1 cellular context compared by ENCODE assay signal in genomic region chr1:246583448-246584185, GRCh38.
TF ChIP-seq lines count a peak whose summit lies in the region.

No MANE protein-coding gene starts in this region.

TF ChIP-seq in HepG2, 621 proteins besides CTCF, POLR2A, EP300 and RAD21 (continued from another document and continues in another):
- TF ChIP-seq, protein P1, sequence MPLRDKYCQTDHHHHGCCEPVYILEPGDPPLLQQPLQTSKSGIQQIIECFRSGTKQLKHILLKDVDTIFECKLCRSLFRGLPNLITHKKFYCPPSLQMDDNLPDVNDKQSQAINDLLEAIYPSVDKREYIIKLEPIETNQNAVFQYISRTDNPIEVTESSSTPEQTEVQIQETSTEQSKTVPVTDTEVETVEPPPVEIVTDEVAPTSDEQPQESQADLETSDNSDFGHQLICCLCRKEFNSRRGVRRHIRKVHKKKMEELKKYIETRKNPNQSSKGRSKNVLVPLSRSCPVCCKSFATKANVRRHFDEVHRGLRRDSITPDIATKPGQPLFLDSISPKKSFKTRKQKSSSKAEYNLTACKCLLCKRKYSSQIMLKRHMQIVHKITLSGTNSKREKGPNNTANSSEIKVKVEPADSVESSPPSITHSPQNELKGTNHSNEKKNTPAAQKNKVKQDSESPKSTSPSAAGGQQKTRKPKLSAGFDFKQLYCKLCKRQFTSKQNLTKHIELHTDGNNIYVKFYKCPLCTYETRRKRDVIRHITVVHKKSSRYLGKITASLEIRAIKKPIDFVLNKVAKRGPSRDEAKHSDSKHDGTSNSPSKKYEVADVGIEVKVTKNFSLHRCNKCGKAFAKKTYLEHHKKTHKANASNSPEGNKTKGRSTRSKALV (CRISPR knock-in tag; IDR thresholded peaks at IDR 0.05): peak; percentile 72; the same call in 1 of the 2 replicates
- TF ChIP-seq KDM1A (CRISPR knock-in tag; IDR thresholded peaks at IDR 0.05): 0 out of 2 replicates have a peak, but pooled peaks have one; percentile 48
- peak; percentile 74; the same call in 1 of the 2 replicates for TF ChIP-seq ZNF766 (CRISPR knock-in tag; IDR thresholded peaks at IDR 0.05; ENCODE audit: borderline replicate concordance)
- peak; percentile 55; the same call in 1 of the 2 replicates for TF ChIP-seq MEIS1 (CRISPR knock-in tag; IDR thresholded peaks at IDR 0.05; ENCODE audit: borderline replicate concordance)
- TF ChIP-seq HES4 (CRISPR knock-in tag; IDR thresholded peaks at IDR 0.05; ENCODE audit: borderline replicate concordance): no peak
- no peak for TF ChIP-seq ELK4 (CRISPR knock-in tag; IDR thresholded peaks at IDR 0.05; ENCODE audit: borderline replicate concordance)
- TF ChIP-seq MLLT10 (CRISPR knock-in tag; IDR thresholded peaks at IDR 0.05): no peak
- TF ChIP-seq ZXDC (CRISPR knock-in tag; IDR thresholded peaks at IDR 0.05): no peak
- no peak for TF ChIP-seq TAF15 (IDR thresholded peaks at IDR 0.05; ENCODE audit: low read depth, low read length, poor library complexity, severe bottlenecking)
- TF ChIP-seq RELA (CRISPR knock-in tag; IDR thresholded peaks at IDR 0.05): no peak
- no peak for TF ChIP-seq ZFP36 (IDR thresholded peaks at IDR 0.05; ENCODE audit: borderline replicate concordance, low read depth, low read length, partially characterized antibody)
- no peak for TF ChIP-seq ZFY (CRISPR knock-in tag; IDR thresholded peaks at IDR 0.05)
- no peak for TF ChIP-seq PCBP2 (optimal IDR thresholded peaks at IDR 0.05; ENCODE audit: low read depth, low read length, poor library complexity, severe bottlenecking)
- TF ChIP-seq THYN1 (CRISPR knock-in tag; IDR thresholded peaks at IDR 0.05; ENCODE audit: borderline replicate concordance, low read depth): no peak
- TF ChIP-seq RCOR2 (CRISPR knock-in tag; IDR thresholded peaks at IDR 0.05): peak; percentile 94
- TF ChIP-seq RAD51 (IDR thresholded peaks at IDR 0.05; ENCODE audit: borderline replicate concordance): no peak
- no peak for TF ChIP-seq ZNF512 (CRISPR knock-in tag; IDR thresholded peaks at IDR 0.05)
- TF ChIP-seq ZNF260 (CRISPR knock-in tag; IDR thresholded peaks at IDR 0.05; ENCODE audit: borderline replicate concordance, low read depth): no peak
- TF ChIP-seq ZNF660 (CRISPR knock-in tag; IDR thresholded peaks at IDR 0.05; ENCODE audit: borderline replicate concordance, low read depth): no peak
- peak; percentile 58; the same call in 1 of the 2 replicates for TF ChIP-seq CSRNP1 (CRISPR knock-in tag; IDR thresholded peaks at IDR 0.05)
- TF ChIP-seq ZNF839 (CRISPR knock-in tag; IDR thresholded peaks at IDR 0.05; ENCODE audit: borderline replicate concordance): no peak
- no peak for TF ChIP-seq U2AF2 (IDR thresholded peaks at IDR 0.05; ENCODE audit: low read depth, low read length)
- TF ChIP-seq MIER2 (CRISPR knock-in tag; IDR thresholded peaks at IDR 0.05): peak; percentile 80
- TF ChIP-seq, protein P2, sequence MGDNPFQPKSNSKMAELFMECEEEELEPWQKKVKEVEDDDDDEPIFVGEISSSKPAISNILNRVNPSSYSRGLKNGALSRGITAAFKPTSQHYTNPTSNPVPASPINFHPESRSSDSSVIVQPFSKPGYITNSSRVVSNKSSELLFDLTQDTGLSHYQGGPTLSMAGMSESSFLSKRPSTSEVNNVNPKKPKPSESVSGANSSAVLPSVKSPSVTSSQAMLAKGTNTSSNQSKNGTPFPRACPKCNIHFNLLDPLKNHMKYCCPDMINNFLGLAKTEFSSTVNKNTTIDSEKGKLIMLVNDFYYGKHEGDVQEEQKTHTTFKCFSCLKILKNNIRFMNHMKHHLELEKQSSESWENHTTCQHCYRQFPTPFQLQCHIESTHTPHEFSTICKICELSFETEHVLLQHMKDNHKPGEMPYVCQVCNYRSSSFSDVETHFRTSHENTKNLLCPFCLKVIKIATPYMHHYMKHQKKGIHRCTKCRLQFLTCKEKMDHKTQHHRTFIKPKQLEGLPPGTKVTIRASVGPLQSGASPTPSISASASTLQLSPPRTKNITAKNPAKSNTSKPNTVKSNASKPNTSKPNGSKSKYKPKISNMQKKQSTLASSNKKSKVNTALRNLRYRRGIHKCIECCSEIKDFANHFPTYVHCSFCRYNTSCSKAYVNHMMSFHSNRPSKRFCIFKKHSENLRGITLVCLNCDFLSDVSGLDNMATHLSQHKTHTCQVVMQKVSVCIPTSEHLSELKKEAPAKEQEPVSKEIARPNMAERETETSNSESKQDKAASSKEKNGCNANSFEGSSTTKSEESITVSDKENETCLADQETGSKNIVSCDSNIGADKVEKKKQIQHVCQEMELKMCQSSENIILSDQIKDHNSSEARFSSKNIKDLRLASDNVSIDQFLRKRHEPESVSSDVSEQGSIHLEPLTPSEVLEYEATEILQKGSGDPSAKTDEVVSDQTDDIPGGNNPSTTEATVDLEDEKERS (CRISPR knock-in tag; IDR thresholded peaks at IDR 0.05): no peak
- TF ChIP-seq ZNF460 (CRISPR knock-in tag; IDR thresholded peaks at IDR 0.05; ENCODE audit: borderline replicate concordance): peak; percentile 22; the same call in 1 of the 2 replicates
- no peak for TF ChIP-seq ZNF124 (CRISPR knock-in tag; IDR thresholded peaks at IDR 0.05)
- no peak for TF ChIP-seq ZFP41 (CRISPR knock-in tag; IDR thresholded peaks at IDR 0.05; ENCODE audit: borderline replicate concordance)
- no peak for TF ChIP-seq ZNF280B (CRISPR knock-in tag; IDR thresholded peaks at IDR 0.05; ENCODE audit: borderline replicate concordance)
- TF ChIP-seq KDM3A (CRISPR knock-in tag; IDR thresholded peaks at IDR 0.05; ENCODE audit: low read depth): 0 out of 2 replicates have a peak, but pooled peaks have one; percentile 29
- peak; percentile 67; the same call in 1 of the 2 replicates for TF ChIP-seq YEATS4 (CRISPR knock-in tag; IDR thresholded peaks at IDR 0.05; ENCODE audit: borderline replicate concordance)
- TF ChIP-seq REPIN1 (CRISPR knock-in tag; IDR thresholded peaks at IDR 0.05; ENCODE audit: borderline replicate concordance, low read depth): peak; percentile 75; the same call in 1 of the 2 replicates
- TF ChIP-seq TBP (CRISPR knock-in tag; IDR thresholded peaks at IDR 0.05): no peak
- no peak for TF ChIP-seq ZNF431 (CRISPR knock-in tag; IDR thresholded peaks at IDR 0.05; ENCODE audit: borderline replicate concordance, low read depth)
- peak; percentile 64; the same call in 1 of the 2 replicates for TF ChIP-seq DMAP1 (CRISPR knock-in tag; IDR thresholded peaks at IDR 0.05)
- no peak for TF ChIP-seq DNMT1 (CRISPR knock-in tag; IDR thresholded peaks at IDR 0.05)
- 0 out of 2 replicates have a peak, but pooled peaks have one; percentile 26 for TF ChIP-seq POLR2AphosphoS5 (IDR thresholded peaks at IDR 0.05; ENCODE audit: low read depth, low read length)
- TF ChIP-seq ZNF224 (CRISPR knock-in tag; IDR thresholded peaks at IDR 0.05): no peak
- no peak for TF ChIP-seq TMF1 (CRISPR knock-in tag; IDR thresholded peaks at IDR 0.05; ENCODE audit: low read depth)
- TF ChIP-seq, protein P3, sequence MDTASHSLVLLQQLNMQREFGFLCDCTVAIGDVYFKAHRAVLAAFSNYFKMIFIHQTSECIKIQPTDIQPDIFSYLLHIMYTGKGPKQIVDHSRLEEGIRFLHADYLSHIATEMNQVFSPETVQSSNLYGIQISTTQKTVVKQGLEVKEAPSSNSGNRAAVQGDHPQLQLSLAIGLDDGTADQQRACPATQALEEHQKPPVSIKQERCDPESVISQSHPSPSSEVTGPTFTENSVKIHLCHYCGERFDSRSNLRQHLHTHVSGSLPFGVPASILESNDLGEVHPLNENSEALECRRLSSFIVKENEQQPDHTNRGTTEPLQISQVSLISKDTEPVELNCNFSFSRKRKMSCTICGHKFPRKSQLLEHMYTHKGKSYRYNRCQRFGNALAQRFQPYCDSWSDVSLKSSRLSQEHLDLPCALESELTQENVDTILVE (CRISPR knock-in tag; IDR thresholded peaks at IDR 0.05): peak; percentile 57; the same call in 1 of the 2 replicates
- no peak for TF ChIP-seq ZNF143 (CRISPR knock-in tag; IDR thresholded peaks at IDR 0.05)
- TF ChIP-seq ZFP36L1 (CRISPR knock-in tag; IDR thresholded peaks at IDR 0.05): peak; percentile 89; the same call in 1 of the 2 replicates
- TF ChIP-seq GTF3A (CRISPR knock-in tag; conservative IDR thresholded peaks at IDR 0.05): no peak
- TF ChIP-seq, protein P4, sequence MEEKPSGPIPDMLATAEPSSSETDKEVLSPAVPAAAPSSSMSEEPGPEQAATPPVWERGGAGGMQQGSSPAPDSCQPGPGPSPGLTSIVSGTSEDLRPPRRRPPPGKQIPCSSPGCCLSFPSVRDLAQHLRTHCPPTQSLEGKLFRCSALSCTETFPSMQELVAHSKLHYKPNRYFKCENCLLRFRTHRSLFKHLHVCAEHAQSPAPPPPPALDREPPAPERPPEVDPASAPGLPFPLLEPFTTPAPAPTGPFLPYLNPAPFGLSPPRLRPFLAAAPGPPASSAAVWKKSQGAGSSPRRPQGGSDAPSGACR (CRISPR knock-in tag; IDR thresholded peaks at IDR 0.05): no peak
- no peak for TF ChIP-seq MAZ (IDR thresholded peaks at IDR 0.05; ENCODE audit: borderline replicate concordance, low read depth, low read length)
- 0 out of 2 replicates have a peak, but pooled peaks have one; percentile 15 for TF ChIP-seq MAZ (CRISPR knock-in tag; IDR thresholded peaks at IDR 0.05; ENCODE audit: low read depth)
- TF ChIP-seq KLF13 (CRISPR knock-in tag; IDR thresholded peaks at IDR 0.05): no peak
- no peak for TF ChIP-seq ZNF776 (CRISPR knock-in tag; IDR thresholded peaks at IDR 0.05)
- TF ChIP-seq ZNF772 (CRISPR knock-in tag; IDR thresholded peaks at IDR 0.05): no peak
- TF ChIP-seq SOX6 (IDR thresholded peaks at IDR 0.05): no peak
- TF ChIP-seq SOX6 (CRISPR knock-in tag; IDR thresholded peaks at IDR 0.05): peak; percentile 100
- peak; percentile 89 for TF ChIP-seq NR2C2 (CRISPR knock-in tag; IDR thresholded peaks at IDR 0.05; ENCODE audit: borderline replicate concordance)
